ENCODE assay signal across 32 cellular contexts in genomic region chr3:149263856-149264255, GRCh38. TPM values are rescaled to one million over a fixed set of nuclear protein-coding genes. Genes with fewer than 3 reads are reported as not detected.
"Had no signal": no experiment of that assay in that cellular context is flagged by ENCODE, and none has a peak within 500 bp of the region (broad histone marks: within the 10 kb centered on the region; RNA-seq: fewer than 3 reads in every experiment).

No MANE protein-coding gene starts in this region.

- ATAC-seq: activated T-cell treated with anti-CD3 and anti-CD28 coated beads, Interleukin-2, amount 50 U/mL, for 72 hours; effector memory CD8-positive, alpha-beta T cell; foreskin keratinocyte; gastrocnemius medialis; heart left ventricle; WTC11 had no signal

- DNase-seq: activated CD4-positive, alpha-beta memory T cell treated with anti-CD3 and anti-CD28 coated beads, Interleukin-2, amount 10 ng/mL, durations not matched to agents 7 days and 5 days; activated CD4-positive, alpha-beta T cell treated with anti-CD3 and anti-CD28 coated beads for 1 hour; activated CD4-positive, alpha-beta T cell treated with anti-CD3 and anti-CD28 coated beads for 4 hours; activated CD4-positive, alpha-beta T cell treated with anti-CD3 and anti-CD28 coated beads, Interleukin-2, amount 10 ng/mL, durations not matched to agents 7 days and 5 days; activated CD4-positive, alpha-beta T cell treated with anti-CD3 and anti-CD28 coated beads, Interleukin-2, amount 50 U/mL, for 4 hours; activated CD8-positive, alpha-beta memory T cell treated with anti-CD3 and anti-CD28 coated beads, Interleukin-2, amount 50 U/mL, for 48 hours; activated gamma-delta T cell; activated naive CD4-positive, alpha-beta T cell; activated naive CD4-positive, alpha-beta T cell treated with anti-CD3 and anti-CD28 coated beads, Interleukin-2, amount 50 U/mL, for 16 hours; activated T-cell treated with anti-CD3 and anti-CD28 coated beads for 4 hours; activated T-cell treated with anti-CD3 and anti-CD28 coated beads, Interleukin-2, amount 50 U/mL, for 24 hours; activated T-cell treated with anti-CD3 and anti-CD28 coated beads, Interleukin-2, amount 50 U/mL, for 72 hours; amniotic stem cell; anterior cingulate cortex; caudate nucleus; cortex of kidney; dermis blood vessel endothelial cell; effector CD4-positive, alpha-beta T cell; effector memory CD8-positive, alpha-beta T cell; erythroblast; foreskin keratinocyte; gastrocnemius medialis; glutamatergic neuron; heart left ventricle; T-helper 2 cell had no signal

- H3K9me3 ChIP-seq: esophagus muscularis mucosa, gastrocnemius medialis had no signal

- H3K36me3 Mint-ChIP-seq: activated naive CD8-positive, alpha-beta T cell; WTC11 had no signal

- H3K27ac Mint-ChIP-seq: activated CD4-positive, alpha-beta memory T cell treated with anti-CD3 and anti-CD28 coated beads, Interleukin-2, amount 10 ng/mL, durations not matched to agents 7 days and 5 days; activated CD4-positive, alpha-beta T cell treated with anti-CD3 and anti-CD28 coated beads, Interleukin-2, amount 10 ng/mL, durations not matched to agents 7 days and 5 days; activated naive CD8-positive, alpha-beta T cell; activated T-cell treated with anti-CD3 and anti-CD28 coated beads, Interleukin-2, amount 50 U/mL, for 24 hours; activated T-cell treated with anti-CD3 and anti-CD28 coated beads, Interleukin-2, amount 50 U/mL, for 72 hours; effector memory CD8-positive, alpha-beta T cell; WTC11 had no signal

- H3K27ac ChIP-seq: esophagus muscularis mucosa, foreskin keratinocyte, gastrocnemius medialis, heart left ventricle, VCaP had no signal

- H3K27me3 ChIP-seq: esophagus muscularis mucosa, foreskin keratinocyte, gastrocnemius medialis, heart left ventricle had no signal

- H3K9me3 Mint-ChIP-seq: activated CD4-positive, alpha-beta memory T cell treated with anti-CD3 and anti-CD28 coated beads, Interleukin-2, amount 10 ng/mL, durations not matched to agents 7 days and 5 days; activated CD4-positive, alpha-beta T cell treated with anti-CD3 and anti-CD28 coated beads, Interleukin-2, amount 10 ng/mL, durations not matched to agents 7 days and 5 days; activated T-cell treated with anti-CD3 and anti-CD28 coated beads, Interleukin-2, amount 50 U/mL, for 24 hours; activated T-cell treated with anti-CD3 and anti-CD28 coated beads, Interleukin-2, amount 50 U/mL, for 72 hours; effector memory CD8-positive, alpha-beta T cell had no signal

- H3K4me1 Mint-ChIP-seq: activated CD4-positive, alpha-beta memory T cell treated with anti-CD3 and anti-CD28 coated beads, Interleukin-2, amount 10 ng/mL, durations not matched to agents 7 days and 5 days; activated CD4-positive, alpha-beta T cell treated with anti-CD3 and anti-CD28 coated beads, Interleukin-2, amount 10 ng/mL, durations not matched to agents 7 days and 5 days had no signal

- H3K36me3 ChIP-seq: esophagus muscularis mucosa, gastrocnemius medialis, heart left ventricle had no signal

- H3K4me3 Mint-ChIP-seq: activated CD4-positive, alpha-beta memory T cell treated with anti-CD3 and anti-CD28 coated beads, Interleukin-2, amount 10 ng/mL, durations not matched to agents 7 days and 5 days; activated CD4-positive, alpha-beta T cell treated with anti-CD3 and anti-CD28 coated beads, Interleukin-2, amount 10 ng/mL, durations not matched to agents 7 days and 5 days; activated naive CD8-positive, alpha-beta T cell; activated T-cell treated with anti-CD3 and anti-CD28 coated beads, Interleukin-2, amount 50 U/mL, for 24 hours; activated T-cell treated with anti-CD3 and anti-CD28 coated beads, Interleukin-2, amount 50 U/mL, for 72 hours; effector memory CD8-positive, alpha-beta T cell; WTC11 had no signal

- H3K4me3 ChIP-seq: esophagus muscularis mucosa, gastrocnemius medialis, heart left ventricle had no signal

- H3K4me1 ChIP-seq: esophagus muscularis mucosa, gastrocnemius medialis, heart left ventricle had no signal

- H3K27me3 Mint-ChIP-seq: activated naive CD8-positive, alpha-beta T cell had no signal

- FAIRE-seq: astrocyte had no signal

RNA-seq across cellular contexts. Expression of gene CP, which starts 42.2 kb away (rescaled TPM):
- total RNA-seq: activated CD4-positive, alpha-beta memory T cell treated with anti-CD3 and anti-CD28 coated beads, Interleukin-2, amount 10 ng/mL, durations not matched to agents 7 days and 5 days; activated CD4-positive, alpha-beta T cell treated with anti-CD3 and anti-CD28 coated beads, Interleukin-2, amount 10 ng/mL, durations not matched to agents 7 days and 5 days; activated T-cell treated with anti-CD3 and anti-CD28 coated beads, Interleukin-2, amount 50 U/mL, for 72 hours; chondrocyte; foreskin keratinocyte; T-helper 1 cell treated with Interleukin-12 subunit alpha and Interleukin-12 subunit beta and Interleukin-4 antibody, amounts not matched to agents 30 ng/mL and 1 ng/mL, for 36 hours had no signal
- polyA plus RNA-seq: foreskin keratinocyte had no signal
